In the genomic region with DNA sequence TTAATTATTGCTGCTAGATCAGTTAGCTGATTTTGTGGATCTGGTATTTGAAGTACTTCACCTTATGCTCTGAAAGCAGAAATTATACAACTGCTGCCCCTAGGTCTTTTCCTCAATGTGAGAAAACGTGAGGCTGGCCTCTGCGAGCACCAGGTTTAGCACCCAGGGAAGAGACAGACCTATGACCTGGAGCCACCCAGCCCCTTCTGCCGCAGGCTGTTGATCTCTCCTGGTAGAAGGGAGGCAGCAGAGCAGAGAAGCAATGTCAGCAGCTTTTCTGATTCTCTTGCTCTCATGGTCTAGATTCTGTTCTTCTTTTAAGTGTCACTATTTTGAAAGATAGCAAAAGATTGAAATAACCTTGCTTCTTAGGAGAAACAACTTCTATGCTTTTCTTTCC, we compare ENCODE assay signal across 1 cellular context.
TF ChIP-seq lines count a peak whose summit lies in the region.

No MANE protein-coding gene starts in this region.

TF ChIP-seq in GM23338, 12 proteins besides CTCF, POLR2A, EP300 and RAD21 (continued from another document):
- TF ChIP-seq, protein P1, sequence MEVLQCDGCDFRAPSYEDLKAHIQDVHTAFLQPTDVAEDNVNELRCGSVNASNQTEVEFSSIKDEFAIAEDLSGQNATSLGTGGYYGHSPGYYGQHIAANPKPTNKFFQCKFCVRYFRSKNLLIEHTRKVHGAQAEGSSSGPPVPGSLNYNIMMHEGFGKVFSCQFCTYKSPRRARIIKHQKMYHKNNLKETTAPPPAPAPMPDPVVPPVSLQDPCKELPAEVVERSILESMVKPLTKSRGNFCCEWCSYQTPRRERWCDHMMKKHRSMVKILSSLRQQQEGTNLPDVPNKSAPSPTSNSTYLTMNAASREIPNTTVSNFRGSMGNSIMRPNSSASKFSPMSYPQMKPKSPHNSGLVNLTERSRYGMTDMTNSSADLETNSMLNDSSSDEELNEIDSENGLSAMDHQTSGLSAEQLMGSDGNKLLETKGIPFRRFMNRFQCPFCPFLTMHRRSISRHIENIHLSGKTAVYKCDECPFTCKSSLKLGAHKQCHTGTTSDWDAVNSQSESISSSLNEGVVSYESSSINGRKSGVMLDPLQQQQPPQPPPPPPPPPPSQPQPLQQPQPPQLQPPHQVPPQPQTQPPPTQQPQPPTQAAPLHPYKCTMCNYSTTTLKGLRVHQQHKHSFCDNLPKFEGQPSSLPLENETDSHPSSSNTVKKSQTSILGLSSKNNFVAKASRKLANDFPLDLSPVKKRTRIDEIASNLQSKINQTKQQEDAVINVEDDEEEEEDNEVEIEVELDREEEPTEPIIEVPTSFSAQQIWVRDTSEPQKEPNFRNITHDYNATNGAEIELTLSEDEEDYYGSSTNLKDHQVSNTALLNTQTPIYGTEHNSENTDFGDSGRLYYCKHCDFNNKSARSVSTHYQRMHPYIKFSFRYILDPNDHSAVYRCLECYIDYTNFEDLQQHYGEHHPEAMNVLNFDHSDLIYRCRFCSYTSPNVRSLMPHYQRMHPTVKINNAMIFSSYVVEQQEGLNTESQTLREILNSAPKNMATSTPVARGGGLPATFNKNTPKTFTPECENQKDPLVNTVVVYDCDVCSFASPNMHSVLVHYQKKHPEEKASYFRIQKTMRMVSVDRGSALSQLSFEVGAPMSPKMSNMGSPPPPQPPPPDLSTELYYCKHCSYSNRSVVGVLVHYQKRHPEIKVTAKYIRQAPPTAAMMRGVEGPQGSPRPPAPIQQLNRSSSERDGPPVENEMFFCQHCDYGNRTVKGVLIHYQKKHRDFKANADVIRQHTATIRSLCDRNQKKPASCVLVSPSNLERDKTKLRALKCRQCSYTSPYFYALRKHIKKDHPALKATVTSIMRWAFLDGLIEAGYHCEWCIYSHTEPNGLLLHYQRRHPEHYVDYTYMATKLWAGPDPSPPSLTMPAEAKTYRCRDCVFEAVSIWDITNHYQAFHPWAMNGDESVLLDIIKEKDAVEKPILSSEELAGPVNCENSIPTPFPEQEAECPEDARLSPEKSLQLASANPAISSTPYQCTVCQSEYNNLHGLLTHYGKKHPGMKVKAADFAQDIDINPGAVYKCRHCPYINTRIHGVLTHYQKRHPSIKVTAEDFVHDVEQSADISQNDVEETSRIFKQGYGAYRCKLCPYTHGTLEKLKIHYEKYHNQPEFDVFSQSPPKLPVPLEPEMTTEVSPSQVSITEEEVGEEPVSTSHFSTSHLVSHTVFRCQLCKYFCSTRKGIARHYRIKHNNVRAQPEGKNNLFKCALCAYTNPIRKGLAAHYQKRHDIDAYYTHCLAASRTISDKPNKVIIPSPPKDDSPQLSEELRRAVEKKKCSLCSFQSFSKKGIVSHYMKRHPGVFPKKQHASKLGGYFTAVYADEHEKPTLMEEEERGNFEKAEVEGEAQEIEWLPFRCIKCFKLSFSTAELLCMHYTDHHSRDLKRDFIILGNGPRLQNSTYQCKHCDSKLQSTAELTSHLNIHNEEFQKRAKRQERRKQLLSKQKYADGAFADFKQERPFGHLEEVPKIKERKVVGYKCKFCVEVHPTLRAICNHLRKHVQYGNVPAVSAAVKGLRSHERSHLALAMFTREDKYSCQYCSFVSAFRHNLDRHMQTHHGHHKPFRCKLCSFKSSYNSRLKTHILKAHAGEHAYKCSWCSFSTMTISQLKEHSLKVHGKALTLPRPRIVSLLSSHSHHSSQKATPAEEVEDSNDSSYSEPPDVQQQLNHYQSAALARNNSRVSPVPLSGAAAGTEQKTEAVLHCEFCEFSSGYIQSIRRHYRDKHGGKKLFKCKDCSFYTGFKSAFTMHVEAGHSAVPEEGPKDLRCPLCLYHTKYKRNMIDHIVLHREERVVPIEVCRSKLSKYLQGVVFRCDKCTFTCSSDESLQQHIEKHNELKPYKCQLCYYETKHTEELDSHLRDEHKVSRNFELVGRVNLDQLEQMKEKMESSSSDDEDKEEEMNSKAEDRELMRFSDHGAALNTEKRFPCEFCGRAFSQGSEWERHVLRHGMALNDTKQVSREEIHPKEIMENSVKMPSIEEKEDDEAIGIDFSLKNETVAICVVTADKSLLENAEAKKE (CRISPR knock-in tag; IDR thresholded peaks at IDR 0.05): no peak
- no peak for TF ChIP-seq JUNB (IDR thresholded peaks at IDR 0.05; ENCODE audit: unreplicated experiment)
- no peak for TF ChIP-seq CREB1 (CRISPR knock-in tag; IDR thresholded peaks at IDR 0.05; ENCODE audit: low read depth)
- TF ChIP-seq NANOG (IDR thresholded peaks at IDR 0.05; ENCODE audit: borderline replicate concordance): no peak
- no peak for TF ChIP-seq ZNF114 (CRISPR knock-in tag; IDR thresholded peaks at IDR 0.05)
- TF ChIP-seq, protein P2, sequence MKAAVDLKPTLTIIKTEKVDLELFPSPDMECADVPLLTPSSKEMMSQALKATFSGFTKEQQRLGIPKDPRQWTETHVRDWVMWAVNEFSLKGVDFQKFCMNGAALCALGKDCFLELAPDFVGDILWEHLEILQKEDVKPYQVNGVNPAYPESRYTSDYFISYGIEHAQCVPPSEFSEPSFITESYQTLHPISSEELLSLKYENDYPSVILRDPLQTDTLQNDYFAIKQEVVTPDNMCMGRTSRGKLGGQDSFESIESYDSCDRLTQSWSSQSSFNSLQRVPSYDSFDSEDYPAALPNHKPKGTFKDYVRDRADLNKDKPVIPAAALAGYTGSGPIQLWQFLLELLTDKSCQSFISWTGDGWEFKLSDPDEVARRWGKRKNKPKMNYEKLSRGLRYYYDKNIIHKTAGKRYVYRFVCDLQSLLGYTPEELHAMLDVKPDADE (IDR thresholded peaks at IDR 0.05): no peak
- TF ChIP-seq EZH2 (IDR thresholded peaks at IDR 0.05; ENCODE audit: low read depth, unreplicated experiment): no peak
- no peak for TF ChIP-seq ZNF331 (CRISPR knock-in tag; IDR thresholded peaks at IDR 0.05; ENCODE audit: low read depth)
- TF ChIP-seq EZH2phosphoT487 (IDR thresholded peaks at IDR 0.05; ENCODE audit: unreplicated experiment): no peak
- TF ChIP-seq, protein P3, sequence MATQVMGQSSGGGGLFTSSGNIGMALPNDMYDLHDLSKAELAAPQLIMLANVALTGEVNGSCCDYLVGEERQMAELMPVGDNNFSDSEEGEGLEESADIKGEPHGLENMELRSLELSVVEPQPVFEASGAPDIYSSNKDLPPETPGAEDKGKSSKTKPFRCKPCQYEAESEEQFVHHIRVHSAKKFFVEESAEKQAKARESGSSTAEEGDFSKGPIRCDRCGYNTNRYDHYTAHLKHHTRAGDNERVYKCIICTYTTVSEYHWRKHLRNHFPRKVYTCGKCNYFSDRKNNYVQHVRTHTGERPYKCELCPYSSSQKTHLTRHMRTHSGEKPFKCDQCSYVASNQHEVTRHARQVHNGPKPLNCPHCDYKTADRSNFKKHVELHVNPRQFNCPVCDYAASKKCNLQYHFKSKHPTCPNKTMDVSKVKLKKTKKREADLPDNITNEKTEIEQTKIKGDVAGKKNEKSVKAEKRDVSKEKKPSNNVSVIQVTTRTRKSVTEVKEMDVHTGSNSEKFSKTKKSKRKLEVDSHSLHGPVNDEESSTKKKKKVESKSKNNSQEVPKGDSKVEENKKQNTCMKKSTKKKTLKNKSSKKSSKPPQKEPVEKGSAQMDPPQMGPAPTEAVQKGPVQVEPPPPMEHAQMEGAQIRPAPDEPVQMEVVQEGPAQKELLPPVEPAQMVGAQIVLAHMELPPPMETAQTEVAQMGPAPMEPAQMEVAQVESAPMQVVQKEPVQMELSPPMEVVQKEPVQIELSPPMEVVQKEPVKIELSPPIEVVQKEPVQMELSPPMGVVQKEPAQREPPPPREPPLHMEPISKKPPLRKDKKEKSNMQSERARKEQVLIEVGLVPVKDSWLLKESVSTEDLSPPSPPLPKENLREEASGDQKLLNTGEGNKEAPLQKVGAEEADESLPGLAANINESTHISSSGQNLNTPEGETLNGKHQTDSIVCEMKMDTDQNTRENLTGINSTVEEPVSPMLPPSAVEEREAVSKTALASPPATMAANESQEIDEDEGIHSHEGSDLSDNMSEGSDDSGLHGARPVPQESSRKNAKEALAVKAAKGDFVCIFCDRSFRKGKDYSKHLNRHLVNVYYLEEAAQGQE (IDR thresholded peaks at IDR 0.05; ENCODE audit: unreplicated experiment): no peak
- no peak for TF ChIP-seq POLR2AphosphoS5 (IDR thresholded peaks at IDR 0.05; ENCODE audit: low read depth)
